ENCODE assay signal across 18 cellular contexts in genomic region chr19:10740798-10741197, GRCh38. TPM values are rescaled to one million over a fixed set of nuclear protein-coding genes. Genes with fewer than 3 reads are reported as not detected.
DNase-seq lines count a peak whose midpoint lies in the region; ATAC-seq and TF ChIP-seq lines count a peak whose summit lies in the region.
"Had no signal": no experiment of that assay in that cellular context is flagged by ENCODE, and none has a peak within 500 bp of the region (broad histone marks: within the 10 kb centered on the region; RNA-seq: fewer than 3 reads in every experiment).

No MANE protein-coding gene starts in this region.

- POLR2A ChIA-PET in CD4-positive, alpha-beta T cell (lab: Charles Lee): no interaction called here

- H3K27me3 Mint-ChIP-seq in CD4-positive, alpha-beta T cell: no peaks in the 10 kb centered on the region
- H3K27me3 Mint-ChIP-seq in stimulated activated naive B cell treated with anti-CD40 and anti-IgM and Interleukin-4, amounts not matched to agents 10 μg/mL and 1 μg/mL and 100 μg/mL, for 72 hours: no peaks in the 10 kb centered on the region

- H3K9me3 Mint-ChIP-seq in CD4-positive, alpha-beta T cell: peaks cover 2% of the 10 kb centered on the region
- peaks cover 0 to 3% of the 10 kb centered on the region in 2 donors for H3K9me3 Mint-ChIP-seq in stimulated activated naive B cell treated with anti-CD40 and anti-IgM and Interleukin-4, amounts not matched to agents 10 μg/mL and 1 μg/mL and 100 μg/mL, for 72 hours
- H3K9me3 Mint-ChIP-seq: activated naive CD4-positive, alpha-beta T cell treated with anti-CD3 and anti-CD28 coated beads, Interleukin-2, amount 50 U/mL, for 72 hours had no signal

- TF ChIP-seq CTCF in CD4-positive, alpha-beta T cell (IDR thresholded peaks at IDR 0.05): no peak
- no peak for TF ChIP-seq CTCF in hepatocyte (IDR thresholded peaks at IDR 0.05; ENCODE audit: poor library complexity)
- TF ChIP-seq CTCF in gastrocnemius medialis (IDR thresholded peaks at IDR 0.05 in 4 of 5, conservative IDR thresholded peaks at IDR 0.05 in 1 of 5): no peak

- peak overlapping the region; percentile 36 for H3K4me2 ChIP-seq in hepatocyte

- H3K4me3 ChIP-seq in hepatocyte (no peak overlapping the region), gastrocnemius medialis (no peak overlapping the region)
- H3K4me3 ChIP-seq: spleen had no signal

- WGBS in hepatocyte (ENCODE audit: low lambda C conversion rate, missing lambda C conversion rate): 61% methylated on average over 3 of the region's 3 CpGs

- peaks cover 12% of the 10 kb centered on the region for H4K20me1 ChIP-seq in hepatocyte (ENCODE audit: insufficient read depth, poor library complexity, severe bottlenecking)

- H3K27ac Mint-ChIP-seq in CD4-positive, alpha-beta T cell: peak overlapping the region; percentile 52
- peak overlapping the region; percentile 73 for H3K27ac Mint-ChIP-seq in stimulated activated naive B cell treated with anti-CD40 and anti-IgM and Interleukin-4, amounts not matched to agents 10 μg/mL and 1 μg/mL and 100 μg/mL, for 72 hours
- H3K27ac Mint-ChIP-seq: H9, WTC11 had no signal

- H3K27me3 ChIP-seq in CD4-positive, alpha-beta T cell (ENCODE audit: control insufficient read depth, insufficient read depth, low read length): no peaks in the 10 kb centered on the region
- H3K27me3 ChIP-seq in hepatocyte (no peaks in the 10 kb centered on the region), gastrocnemius medialis (no peaks in the 10 kb centered on the region)
- H3K27me3 ChIP-seq: foreskin keratinocyte, spleen had no signal

- peaks cover 50% of the 10 kb centered on the region for H3K36me3 Mint-ChIP-seq in CD4-positive, alpha-beta T cell (ENCODE audit: low read depth)
- H3K36me3 Mint-ChIP-seq in stimulated activated naive B cell treated with anti-CD40 and anti-IgM and Interleukin-4, amounts not matched to agents 10 μg/mL and 1 μg/mL and 100 μg/mL, for 72 hours: peaks cover 27 to 38% of the 10 kb centered on the region in 2 donors

- TF ChIP-seq POLR2A in gastrocnemius medialis (IDR thresholded peaks at IDR 0.05): no peak

- intact Hi-C loops in CD4-positive, alpha-beta T cell (cut with DNase I, micrococcal nuclease): no loop called here
- intact Hi-C loops in gastrocnemius medialis (cut with DNase I; ENCODE audit: low total_unique reads): no loop called here

- peaks cover 94% of the 10 kb centered on the region for H3K79me2 ChIP-seq in hepatocyte

- ATAC-seq in CD4-positive, alpha-beta T cell (ENCODE audit: poor library complexity): no peak
- no peak for ATAC-seq in stimulated activated naive B cell treated with anti-CD40 and anti-IgM and Interleukin-4, amounts not matched to agents 10 μg/mL and 1 μg/mL and 100 μg/mL, for 72 hours (replicated peaks)
- ATAC-seq in gastrocnemius medialis: no peak
- ATAC-seq in stimulated activated naive CD8-positive, alpha-beta T cell treated with anti-CD3 and anti-CD28 coated beads, Interleukin-15, Interleukin-2, amounts not matched to agents 100 U/mL and 50 U/mL, for 24 hours: no peak
- ATAC-seq: activated naive CD4-positive, alpha-beta T cell treated with anti-CD3 and anti-CD28 coated beads, Interleukin-2, amount 50 U/mL, for 72 hours; foreskin keratinocyte; WTC11 had no signal

- peaks cover 59% of the 10 kb centered on the region for H3K4me1 Mint-ChIP-seq in CD4-positive, alpha-beta T cell (ENCODE audit: low read depth)
- H3K4me1 Mint-ChIP-seq in stimulated activated naive B cell treated with anti-CD40 and anti-IgM and Interleukin-4, amounts not matched to agents 10 μg/mL and 1 μg/mL and 100 μg/mL, for 72 hours: peaks cover 44 to 82% of the 10 kb centered on the region in 2 donors
- H3K4me1 Mint-ChIP-seq: brain had no signal

- H3K36me3 ChIP-seq in hepatocyte (replicated peaks; ENCODE audit: insufficient read depth, low read depth) (no peaks in the 10 kb centered on the region), gastrocnemius medialis (no peaks in the 10 kb centered on the region)

- DNase-seq in CD4-positive, alpha-beta T cell: no peak
- peak; percentile 68 for DNase-seq in OCI-M1 (lab: John Stamatoyannopoulos, UW)
- DNase-seq in hepatocyte (ENCODE audit: low spot score): no peak
- DNase-seq in stimulated activated naive B cell treated with anti-CD40 and anti-IgM and Interleukin-4, amounts not matched to agents 10 μg/mL and 1 μg/mL and 100 μg/mL, for 72 hours: no peak
- no peak for DNase-seq in NCI-H774 (lab: John Stamatoyannopoulos, UW)
- DNase-seq in gastrocnemius medialis: no peak
- no peak for DNase-seq in stimulated activated naive CD8-positive, alpha-beta T cell treated with anti-CD3 and anti-CD28 coated beads, Interleukin-15, Interleukin-2, amounts not matched to agents 100 U/mL and 50 U/mL, for 24 hours
- DNase-seq: activated T-cell treated with anti-CD3 and anti-CD28 coated beads, Interleukin-2, amount 50 U/mL, for 48 hours; dermis blood vessel endothelial cell; DMS 273 treated with DMSO at 0.1 percent for 48 hours; foreskin keratinocyte; GF-D8; H9; NCI-H2171 treated with DMSO at 0.1 percent for 48 hours; spleen had no signal

- H3K4me1 ChIP-seq in hepatocyte (ENCODE audit: insufficient read depth) (peaks cover 21% of the 10 kb centered on the region), gastrocnemius medialis (peaks cover 7 to 27% of the 10 kb centered on the region in 2 donors)
- H3K4me1 ChIP-seq: foreskin keratinocyte had no signal

- CTCF ChIA-PET in CD4-positive, alpha-beta T cell (lab: Charles Lee): no interaction called here

- no peaks in the 10 kb centered on the region for H3K9me2 ChIP-seq in hepatocyte (replicated peaks; ENCODE audit: insufficient read depth)

- no peak overlapping the region for H3K27ac ChIP-seq in CD4-positive, alpha-beta T cell (ENCODE audit: low read depth, low read length)
- H3K27ac ChIP-seq in hepatocyte: peak overlapping the region; percentile 96
- no peak overlapping the region for H3K27ac ChIP-seq in gastrocnemius medialis
- H3K27ac ChIP-seq: foreskin keratinocyte had no signal

- in situ Hi-C loops in gastrocnemius medialis (cut with MboI; ENCODE audit: low sequenced_read_pairs in 4 of 4): no loop called here

- H3K9me3 ChIP-seq in CD4-positive, alpha-beta T cell (ENCODE audit: control insufficient read depth, low read length): no peaks in the 10 kb centered on the region
- H3K9me3 ChIP-seq in hepatocyte (ENCODE audit: low read depth) (no peaks in the 10 kb centered on the region), gastrocnemius medialis (no peaks in the 10 kb centered on the region)
- H3K9me3 ChIP-seq: spleen had no signal

- H3K4me3 Mint-ChIP-seq in CD4-positive, alpha-beta T cell: peak overlapping the region; percentile 25
- H3K4me3 Mint-ChIP-seq in stimulated activated naive B cell treated with anti-CD40 and anti-IgM and Interleukin-4, amounts not matched to agents 10 μg/mL and 1 μg/mL and 100 μg/mL, for 72 hours: peak overlapping the region in 1 of 2 donors; percentile 28
- H3K4me3 Mint-ChIP-seq: brain, H9, WTC11 had no signal

- H2AFZ ChIP-seq in hepatocyte: no peak overlapping the region

RNA-seq across cellular contexts. Expression of gene DNM2, which starts 22.9 kb away (rescaled TPM):
- total RNA-seq in CD4-positive, alpha-beta T cell: 100 to 1,000 TPM; 279 to 286 TPM
- total RNA-seq in hepatocyte (87.9 and 93.9 TPM in 2 replicates), gastrocnemius medialis (100 to 1,000 TPM in 3 of 4 donors, 10 to 100 TPM in 1; 76.2 to 131 (median 108) TPM)
- 130 and 132 TPM in 2 replicates for polyA plus RNA-seq in hepatocyte

RNA-seq across cellular contexts. Expression of gene QTRT1, which starts 39.6 kb away (rescaled TPM):
- 10 to 100 TPM; 48.6 to 53.3 TPM for total RNA-seq in CD4-positive, alpha-beta T cell
- total RNA-seq in hepatocyte (19.5 and 21.7 TPM in 2 replicates), gastrocnemius medialis (10 to 100 TPM in 3 of 4 donors, 1 to 10 TPM in 1; 9.5 to 25.7 (median 15.4) TPM)
- polyA plus RNA-seq in hepatocyte: 52.8 and 67.7 TPM in 2 replicates
